ENCODE assay signal across 20 cellular contexts in genomic region chr9:102072061-102072764, GRCh38.
DNase-seq lines count a peak whose midpoint lies in the region; ATAC-seq, FAIRE-seq and TF ChIP-seq lines count a peak whose summit lies in the region.
"Had no signal": no experiment of that assay in that cellular context is flagged by ENCODE, and none has a peak within 500 bp of the region (broad histone marks: within the 10 kb centered on the region; RNA-seq: fewer than 3 reads in every experiment).

No MANE protein-coding gene starts in this region.

- H3K9me3 ChIP-seq in endocrine pancreas (ENCODE audit: control insufficient read depth, low read length): no peaks in the 10 kb centered on the region
- H3K9me3 ChIP-seq in small intestine (ENCODE audit: control insufficient read depth, low read depth): no peaks in the 10 kb centered on the region
- no peaks in the 10 kb centered on the region for H3K9me3 ChIP-seq in CD8-positive, alpha-beta memory T cell (ENCODE audit: low read length)

- ATAC-seq in left cardiac atrium (no peak), GM23338 (no peak)
- ATAC-seq: K562 had no signal

- FAIRE-seq in small intestine (lab: Jason Lieb, UNC): no peak
- FAIRE-seq: K562 had no signal

- no peak for TF ChIP-seq CTCF in GM23338 (conservative IDR thresholded peaks at IDR 0.05; ENCODE audit: low read depth in 2 of 2)

- H3K36me3 Mint-ChIP-seq in GM23338 (ENCODE audit: low read depth): peaks cover 29% of the 10 kb centered on the region
- H3K36me3 Mint-ChIP-seq in CD8-positive, alpha-beta memory T cell: no peaks in the 10 kb centered on the region

- no peaks in the 10 kb centered on the region for H3K4me1 Mint-ChIP-seq in GM23338
- H3K4me1 Mint-ChIP-seq in CD8-positive, alpha-beta memory T cell: no peaks in the 10 kb centered on the region

- H3K27ac ChIP-seq in small intestine (ENCODE audit: low read depth in 1 of 2, low read length in 1 of 2) (no peak overlapping the region), GM23338 (ENCODE audit: low read depth) (no peak overlapping the region)
- H3K27ac ChIP-seq in CD8-positive, alpha-beta memory T cell (ENCODE audit: low read depth, low read length): no peak overlapping the region
- H3K27ac ChIP-seq: C4-2B, SK-N-MC had no signal

- H3K4me2 ChIP-seq in GM23338: no peak overlapping the region

- no peak for TF ChIP-seq RAD21 in Ishikawa (IDR thresholded peaks at IDR 0.05; ENCODE audit: low read depth)

- peak overlapping the region; percentile 44 for H3K4me3 ChIP-seq in endocrine pancreas (ENCODE audit: control insufficient read depth, insufficient read depth, low read length)
- no peak overlapping the region for H3K4me3 ChIP-seq in small intestine (ENCODE audit: low read depth in 1 of 2, low read length in 2 of 2)
- H3K4me3 ChIP-seq in GM23338: no peak overlapping the region
- no peak overlapping the region for H3K4me3 ChIP-seq in CD8-positive, alpha-beta memory T cell (ENCODE audit: low read length)
- H3K4me3 ChIP-seq: K562, SK-N-MC had no signal

- no peaks in the 10 kb centered on the region for H4K20me1 ChIP-seq in GM23338 (replicated peaks; ENCODE audit: insufficient read depth)

- WGBS in small intestine, 3 donors: 9 to 58% (median 28%) methylated on average over 9 of the region's 9 CpGs

- no peak overlapping the region for H3K4me3 Mint-ChIP-seq in GM23338
- no peak overlapping the region for H3K4me3 Mint-ChIP-seq in CD8-positive, alpha-beta memory T cell

- DNase-seq in left kidney (ENCODE audit: low read depth, low spot score): peak; percentile 61
- peak; percentile 4 for DNase-seq in small intestine
- DNase-seq in left cardiac atrium: no peak
- DNase-seq in GM23338 (ENCODE audit: low spot score): no peak
- DNase-seq in CD8-positive, alpha-beta memory T cell: no peak
- DNase-seq: ACHN, AML-193, DMS 273 treated with DMSO at 0.1 percent for 48 hours, DND-41, NCI-H1105 treated with DMSO at 0.1 percent for 48 hours, NCI-H1694, NCI-H2227 treated with DMSO at 0.1 percent for 48 hours, NCI-H510A treated with DMSO at 0.1 percent for 48 hours, NCI-H82, SHP77 had no signal

- H3K27ac Mint-ChIP-seq in GM23338: no peak overlapping the region
- H3K27ac Mint-ChIP-seq in CD8-positive, alpha-beta memory T cell: no peak overlapping the region

- H3K9ac ChIP-seq in endocrine pancreas (ENCODE audit: control insufficient read depth, insufficient read depth, low read length): no peak overlapping the region

- intact Hi-C loops in left cardiac atrium (cut with DNase I): no loop called here

- H3K4me1 ChIP-seq in endocrine pancreas (ENCODE audit: control insufficient read depth, insufficient read depth, low read length) (peaks cover 5% of the 10 kb centered on the region), small intestine (ENCODE audit: control insufficient read depth in 2 of 2, insufficient read depth in 1 of 2, low read depth in 1 of 2, low read length in 1 of 2) (no peaks in the 10 kb centered on the region), GM23338 (ENCODE audit: insufficient read depth) (no peaks in the 10 kb centered on the region)
- H3K4me1 ChIP-seq in CD8-positive, alpha-beta memory T cell (ENCODE audit: insufficient read depth, low read length): no peaks in the 10 kb centered on the region

- TF ChIP-seq EP300 in Ishikawa (IDR thresholded peaks at IDR 0.05; ENCODE audit: borderline replicate concordance): no peak

- H3K79me2 ChIP-seq in GM23338 (replicated peaks; ENCODE audit: insufficient read depth): no peaks in the 10 kb centered on the region

- H3F3A ChIP-seq in GM23338 (replicated peaks; ENCODE audit: low read depth): no peaks in the 10 kb centered on the region

- peaks cover 85% of the 10 kb centered on the region for H3K9me3 Mint-ChIP-seq in GM23338
- peaks cover 6 to 24% (median 11%) of the 10 kb centered on the region in 5 donors for H3K9me3 Mint-ChIP-seq in CD8-positive, alpha-beta memory T cell

- H3K27me3 Mint-ChIP-seq in GM23338 (ENCODE audit: insufficient read depth, low read depth, poor library complexity): peaks cover 1% of the 10 kb centered on the region
- no peaks in the 10 kb centered on the region for H3K27me3 Mint-ChIP-seq in CD8-positive, alpha-beta memory T cell

- H3K27me3 ChIP-seq in endocrine pancreas (ENCODE audit: control insufficient read depth, insufficient read depth, low read length): no peaks in the 10 kb centered on the region
- H3K27me3 ChIP-seq in small intestine (ENCODE audit: control insufficient read depth in 2 of 2, insufficient read depth in 2 of 2, low read length in 2 of 2): no peaks in the 10 kb centered on the region
- no peaks in the 10 kb centered on the region for H3K27me3 ChIP-seq in GM23338 (ENCODE audit: insufficient read depth)
- no peaks in the 10 kb centered on the region for H3K27me3 ChIP-seq in CD8-positive, alpha-beta memory T cell (ENCODE audit: insufficient read depth, low read length, poor library complexity, severe bottlenecking)

- POLR2A ChIA-PET in CD8-positive, alpha-beta memory T cell (lab: Charles Lee): no interaction called here

- CTCF ChIA-PET in CD8-positive, alpha-beta memory T cell (lab: Charles Lee): no interaction called here

- no peak overlapping the region for H2AFZ ChIP-seq in GM23338

- H3K36me3 ChIP-seq in endocrine pancreas (ENCODE audit: control insufficient read depth, insufficient read depth, low read length): no peaks in the 10 kb centered on the region
- no peaks in the 10 kb centered on the region for H3K36me3 ChIP-seq in small intestine (ENCODE audit: control insufficient read depth in 2 of 2, insufficient read depth in 2 of 2, low read length in 2 of 2)
- H3K36me3 ChIP-seq in GM23338 (ENCODE audit: insufficient read depth): no peaks in the 10 kb centered on the region
- H3K36me3 ChIP-seq in CD8-positive, alpha-beta memory T cell (ENCODE audit: insufficient read depth, low read length): no peaks in the 10 kb centered on the region

- H3K9me2 ChIP-seq in GM23338 (ENCODE audit: insufficient read depth): no peaks in the 10 kb centered on the region

TF ChIP-seq in Ishikawa, 13 proteins besides CTCF, POLR2A, EP300 and RAD21:
- TF ChIP-seq CREB1 (IDR thresholded peaks at IDR 0.05; ENCODE audit: low read depth) (no peak), TEAD4 (IDR thresholded peaks at IDR 0.05) (peak; percentile 9; the same call in 1 of the 2 replicates)

TF ChIP-seq in GM23338, 12 proteins besides CTCF, POLR2A, EP300 and RAD21 (continues in another document):
- no peak for TF ChIP-seq CREB1 (CRISPR knock-in tag; IDR thresholded peaks at IDR 0.05; ENCODE audit: low read depth)
- TF ChIP-seq ETS1 (IDR thresholded peaks at IDR 0.05): no peak

Comparison
In these comparisons a context has a peak if more than half of its experiments do, and no peak if none do; other contexts are left out.
1. DNase-seq: peak in left kidney (single experiment) and small intestine (single experiment); none in left cardiac atrium (single experiment), GM23338 (single experiment) and CD8-positive, alpha-beta memory T cell (0 of 5).